ENCODE assay signal across 25 cellular contexts in genomic region chr2:108691447-108691846, GRCh38.
"Had no signal": no experiment of that assay in that cellular context is flagged by ENCODE, and none has a peak within 500 bp of the region (broad histone marks: within the 10 kb centered on the region; RNA-seq: fewer than 3 reads in every experiment).

No MANE protein-coding gene starts in this region.

- H3K4me1 ChIP-seq: colonic mucosa, esophagus squamous epithelium, gastrocnemius medialis, left ventricle myocardium inferior, lower lobe of right lung had no signal

- H3K27me3 ChIP-seq: colonic mucosa, esophagus squamous epithelium, gastrocnemius medialis, heart right ventricle had no signal

- H3K4me3 ChIP-seq: colonic mucosa, esophagus squamous epithelium, gastrocnemius medialis, heart right ventricle, left ventricle myocardium inferior, lower lobe of right lung had no signal

- H3K27ac ChIP-seq: colonic mucosa, epithelial cell of prostate, esophagus squamous epithelium, gastrocnemius medialis, heart right ventricle, left ventricle myocardium inferior, lower lobe of right lung had no signal

- DNase-seq: colonic mucosa; cortex of kidney; effector CD8-positive, alpha-beta T cell; effector memory CD8-positive, alpha-beta T cell; endodermal cell; erythroblast; esophagus squamous epithelium; foreskin fibroblast; foreskin melanocyte; gastrocnemius medialis; glutamatergic neuron; head of caudate nucleus; heart right ventricle; hippocampal formation; immature natural killer cell; islet precursor cell; kidney; kidney glomerular epithelial cell; left cardiac atrium; left ventricle myocardium inferior; lower lobe of right lung; mesendoderm; midbrain had no signal

- H3K36me3 ChIP-seq: colonic mucosa, esophagus squamous epithelium, gastrocnemius medialis, left ventricle myocardium inferior had no signal

- H3K9me3 ChIP-seq: colonic mucosa, esophagus squamous epithelium, gastrocnemius medialis, heart right ventricle, left ventricle myocardium inferior, lower lobe of right lung had no signal

- ATAC-seq: effector memory CD8-positive, alpha-beta T cell; esophagus mucosa; gastrocnemius medialis; heart right ventricle; left cardiac atrium; lower lobe of right lung had no signal
